ENCODE assay signal across 12 cellular contexts in the genomic region with DNA sequence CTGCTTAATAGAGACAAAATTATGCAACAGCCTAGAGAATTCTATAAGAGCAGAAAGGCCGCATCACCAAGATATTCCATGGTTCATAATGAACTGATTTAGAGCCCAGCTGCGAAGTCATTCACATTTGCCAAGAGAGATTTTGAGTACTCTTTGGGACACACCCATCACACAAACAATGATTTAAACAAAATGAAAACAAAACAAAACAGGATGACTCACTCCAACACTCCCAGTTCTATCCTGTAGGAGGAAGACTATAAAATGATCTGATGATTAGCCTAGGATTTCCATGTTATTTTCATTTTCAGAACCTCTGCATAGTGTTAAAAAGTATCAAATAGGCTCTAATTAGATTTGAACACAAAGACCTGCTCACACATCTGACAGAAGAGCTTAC.
DNase-seq lines count a peak whose midpoint lies in the region; ATAC-seq and TF ChIP-seq lines count a peak whose summit lies in the region.
"Had no signal": no experiment of that assay in that cellular context is flagged by ENCODE, and none has a peak within 500 bp of the region (broad histone marks: within the 10 kb centered on the region; RNA-seq: fewer than 3 reads in every experiment).

No MANE protein-coding gene starts in this region.

- H3K9me2 ChIP-seq in PC-9 (ENCODE audit: insufficient read depth) = no peaks in the 10 kb centered on the region

- no TSS peak for BruUV-seq in PC-9 (replicated peaks; lab: Mats Ljungman, UMichigan)

- ATAC-seq in esophagus mucosa (peak; percentile 95), GM21723 (IDR thresholded peaks at IDR 0.05; ENCODE audit: unreplicated experiment) (no peak)

- H3K4me3 ChIP-seq in PC-9 = no peak overlapping the region
- H3K4me3 ChIP-seq: hepatocyte had no signal

- H3K4me2 ChIP-seq in PC-9 = peak overlapping the region; percentile 29
- H3K4me2 ChIP-seq: hepatocyte had no signal

- peaks cover 3% of the 10 kb centered on the region; the same call in 1 of the 2 replicates for H3K9me3 ChIP-seq in PC-9 (ENCODE audit: insufficient read depth, low read depth)

- POLR2A ChIA-PET in PC-9 (lab: Charles Lee; ENCODE audit: unreplicated experiment) = interaction anchor here (0.8 kb wide), 1 partner anchor 32 kb away, joined by 5 read pairs; no protein-coding TSS in a partner anchor

- peak; percentile 33 for DNase-seq in EL
- peak; percentile 9 to 60 for DNase-seq in PC-9
- DNase-seq in renal cortical epithelial cell (ENCODE audit: low read depth) = peak; percentile 63
- DNase-seq in stimulated activated CD4-positive, alpha-beta T cell treated with anti-CD3 and anti-CD28 coated beads, Interleukin-12 subunit alpha, Interleukin-12 subunit beta, amount 100 ng/mL, for 4 hours = no peak
- no peak for DNase-seq in OCI-M1 (lab: John Stamatoyannopoulos, UW)
- no peak for DNase-seq in stimulated activated CD4-positive, alpha-beta T cell treated with anti-CD3 and anti-CD28 coated beads, Interleukin-2, amount 100 ng/mL, for 24 hours
- DNase-seq: activated gamma-delta T cell, DMS79 had no signal

- no peak overlapping the region for H2AFZ ChIP-seq in PC-9
- H2AFZ ChIP-seq: hepatocyte had no signal

- H3F3A ChIP-seq in PC-9 (ENCODE audit: insufficient read depth, low read depth) = peaks cover 17% of the 10 kb centered on the region; the same call in 1 of the 2 replicates

- TF ChIP-seq CTCF in PC-9 (conservative IDR thresholded peaks at IDR 0.05) = no peak

- CTCF ChIA-PET in PC-9 (lab: Charles Lee) = no interaction called here

- peaks cover 29% of the 10 kb centered on the region for H3K4me1 ChIP-seq in PC-9 (replicated peaks; ENCODE audit: insufficient read depth)

- H3K27me3 ChIP-seq in PC-9 (ENCODE audit: insufficient read depth, low read depth) = no peaks in the 10 kb centered on the region
- H3K27me3 ChIP-seq: hepatocyte had no signal

- intact Hi-C loops in PC-9 (cut with micrococcal nuclease; ENCODE audit: unreplicated experiment) = no loop called here

- 0 out of 2 replicates have a peak, but pooled peaks cover 6% of the 10 kb centered on the region for H3K36me3 ChIP-seq in PC-9 (ENCODE audit: low read depth)

- no peaks in the 10 kb centered on the region for H4K20me1 ChIP-seq in PC-9 (ENCODE audit: insufficient read depth)

- H3K27ac ChIP-seq in PC-9 = no peak overlapping the region
- H3K27ac ChIP-seq: hepatocyte, VCaP had no signal

- H3K79me2 ChIP-seq in PC-9 (ENCODE audit: low read depth) = 0 out of 2 replicates have a peak, but pooled peaks cover 5% of the 10 kb centered on the region

Comparison
In these comparisons a context has a peak if more than half of its experiments do, and no peak if none do; other contexts are left out.
1. DNase-seq: peak in EL (single experiment), PC-9 (2 of 2) and renal cortical epithelial cell (single experiment); none in stimulated activated CD4-positive, alpha-beta T cell treated with anti-CD3 and anti-CD28 coated beads, Interleukin-12 subunit alpha, Interleukin-12 subunit beta, amount 100 ng/mL, for 4 hours (single experiment), OCI-M1 (single experiment) and stimulated activated CD4-positive, alpha-beta T cell treated with anti-CD3 and anti-CD28 coated beads, Interleukin-2, amount 100 ng/mL, for 24 hours (0 of 2).